In the genomic region with DNA sequence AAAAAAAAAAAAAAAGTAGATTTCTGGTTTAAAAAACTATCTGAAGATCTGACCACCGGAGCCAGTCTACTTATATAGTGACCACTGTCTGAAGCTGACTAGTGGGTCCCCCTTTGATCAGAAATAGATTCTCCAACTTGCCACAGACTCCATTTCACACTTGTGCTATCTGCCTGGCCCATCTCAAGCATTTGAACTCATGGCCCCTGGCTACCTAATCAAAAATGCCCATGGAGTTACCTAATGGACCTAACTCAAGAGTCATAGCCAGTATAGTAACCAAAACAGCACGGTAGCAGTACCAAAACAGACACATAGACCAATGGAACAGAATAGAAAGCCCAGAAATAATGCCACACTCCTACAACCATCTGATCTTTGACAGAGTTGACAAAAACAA, we compare ENCODE assay signal across 16 cellular contexts.
"Had no signal": no experiment of that assay in that cellular context is flagged by ENCODE, and none has a peak within 500 bp of the region (broad histone marks: within the 10 kb centered on the region; RNA-seq: fewer than 3 reads in every experiment).

No MANE protein-coding gene starts in this region.

- ATAC-seq: left ventricle myocardium superior, right cardiac atrium had no signal

- H3K27ac ChIP-seq: hepatocyte, prostate gland had no signal

- H3K4me3 ChIP-seq: hepatocyte, prostate gland had no signal

- H3K9me3 ChIP-seq: prostate gland had no signal

- H3K9me3 Mint-ChIP-seq: activated naive CD4-positive, alpha-beta T cell treated with anti-CD3 and anti-CD28 coated beads for 36 hours; activated naive CD8-positive, alpha-beta T cell treated with anti-CD3 and anti-CD28 coated beads, Interleukin-2, amount 50 U/mL, for 24 hours; activated T-helper 2 cell treated with anti-CD3 and anti-CD28 coated beads, Interferon-gamma antibody, Interleukin-2, Interleukin-4, amounts not matched to agents 10 μg/mL and 5 μg/mL and 100 μg/mL, durations not matched to agents 14 hours and 24 hours and 36 hours; stimulated activated naive CD8-positive, alpha-beta T cell treated with anti-CD3 and anti-CD28 coated beads, Interleukin-15, Interleukin-2, amounts not matched to agents 100 ng/mL and 50 ng/mL, for 24 hours had no signal

- H3K4me3 Mint-ChIP-seq: activated naive CD4-positive, alpha-beta T cell treated with anti-CD3 and anti-CD28 coated beads for 36 hours; activated naive CD8-positive, alpha-beta T cell treated with anti-CD3 and anti-CD28 coated beads, Interleukin-2, amount 50 U/mL, for 24 hours; nephron progenitor cell; stimulated activated naive CD8-positive, alpha-beta T cell treated with anti-CD3 and anti-CD28 coated beads, Interleukin-15, Interleukin-2, amounts not matched to agents 100 ng/mL and 50 ng/mL, for 24 hours; type B pancreatic cell had no signal

- DNase-seq: activated CD4-positive, CD25-positive, alpha-beta regulatory T cell treated with anti-CD3 and anti-CD28 coated beads, Interleukin-2, amount 50 U/mL, for 72 hours; activated naive CD4-positive, alpha-beta T cell treated with anti-CD3 and anti-CD28 coated beads for 36 hours; activated naive CD8-positive, alpha-beta T cell treated with anti-CD3 and anti-CD28 coated beads, Interleukin-2, amount 50 U/mL, for 24 hours; aorta; dermis blood vessel endothelial cell; erythroblast; left ventricle myocardium superior; nephron progenitor cell; right cardiac atrium; small intestine; T1000 had no signal

- H3K36me3 ChIP-seq: prostate gland had no signal

- H2AFZ ChIP-seq: hepatocyte had no signal

- H3K4me2 ChIP-seq: hepatocyte had no signal

- H3K27me3 ChIP-seq: hepatocyte had no signal

- H3K4me1 ChIP-seq: prostate gland had no signal

- H3K27ac Mint-ChIP-seq: activated naive CD4-positive, alpha-beta T cell treated with anti-CD3 and anti-CD28 coated beads for 36 hours; activated naive CD8-positive, alpha-beta T cell treated with anti-CD3 and anti-CD28 coated beads, Interleukin-2, amount 50 U/mL, for 24 hours; nephron progenitor cell; stimulated activated naive CD8-positive, alpha-beta T cell treated with anti-CD3 and anti-CD28 coated beads, Interleukin-15, Interleukin-2, amounts not matched to agents 100 ng/mL and 50 ng/mL, for 24 hours; type B pancreatic cell had no signal

- H3K27me3 Mint-ChIP-seq: type B pancreatic cell had no signal

- H3K36me3 Mint-ChIP-seq: type B pancreatic cell had no signal
